9 cellular contexts compared by ENCODE assay signal in the genomic region with DNA sequence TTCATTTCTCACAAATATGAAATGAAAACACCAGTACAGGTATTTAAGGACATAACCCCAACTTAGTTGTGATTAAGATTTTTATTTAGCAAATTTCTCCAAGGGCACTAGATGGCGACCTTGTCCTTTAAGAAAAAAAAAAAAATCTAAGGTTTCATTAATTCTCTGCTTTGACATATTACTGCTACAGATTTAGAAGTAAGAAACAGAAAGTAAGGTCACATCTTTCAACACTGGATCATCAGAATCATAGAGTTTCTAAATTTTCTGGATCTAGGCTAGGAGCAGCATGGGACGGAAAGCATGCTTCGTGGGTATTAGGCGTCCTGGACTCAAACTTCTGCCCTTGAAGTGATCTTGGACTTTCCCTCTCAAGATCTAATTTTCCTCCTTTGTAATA.
A peak's percentile ranks its signal among the peaks of the same experiment; 100 is the strongest.
DNase-seq lines count a peak whose midpoint lies in the region; ATAC-seq and TF ChIP-seq lines count a peak whose summit lies in the region.
"Had no signal": no experiment of that assay in that cellular context is flagged by ENCODE, and none has a peak within 500 bp of the region (broad histone marks: within the 10 kb centered on the region; RNA-seq: fewer than 3 reads in every experiment).

No MANE protein-coding gene starts in this region.

- TF ChIP-seq POLR2A in ovary (IDR thresholded peaks at IDR 0.05): no peak

- H3K9me3 ChIP-seq in DND-41 (ENCODE audit: insufficient read depth, low read length, severe bottlenecking): no peaks in the 10 kb centered on the region
- no peaks in the 10 kb centered on the region for H3K9me3 ChIP-seq in ovary

- H3K27ac Mint-ChIP-seq in naive thymus-derived CD8-positive, alpha-beta T cell: no peak overlapping the region
- H3K27ac Mint-ChIP-seq: activated CD8-positive, alpha-beta memory T cell treated with anti-CD3 and anti-CD28 coated beads, Interleukin-2, amount 10 ng/mL, durations not matched to agents 7 days and 5 days had no signal

- WGBS in ovary, 3 donors: 41 to 45% (median 43%) methylated on average over 4 of the region's 4 CpGs

- H3K4me1 ChIP-seq in DND-41 (ENCODE audit: insufficient read depth, low read length) (no peaks in the 10 kb centered on the region), ovary (ENCODE audit: insufficient read depth) (peaks cover 2% of the 10 kb centered on the region)

- TF ChIP-seq EP300 in ovary (IDR thresholded peaks at IDR 0.05): no peak

- H3K4me3 ChIP-seq in DND-41 (ENCODE audit: low read depth in 1 of 2, low read length in 2 of 2): no peak overlapping the region
- H3K4me3 ChIP-seq in dorsolateral prefrontal cortex: no peak overlapping the region
- no peak overlapping the region for H3K4me3 ChIP-seq in ovary

- no peak for DNase-seq in DND-41
- peak; percentile 52 to 80 for DNase-seq in Kasumi-1 (lab: John Stamatoyannopoulos, UW)
- no peak for DNase-seq in dorsolateral prefrontal cortex
- no peak for DNase-seq in ovary
- no peak for DNase-seq in G401 (ENCODE audit: low spot score)
- no peak for DNase-seq in naive thymus-derived CD8-positive, alpha-beta T cell
- DNase-seq in NCI-H1694 treated with DMSO at 0.1 percent for 48 hours (lab: John Stamatoyannopoulos, UW): no peak
- DNase-seq in GDM1 (lab: John Stamatoyannopoulos, UW): no peak
- DNase-seq: activated CD8-positive, alpha-beta memory T cell treated with anti-CD3 and anti-CD28 coated beads, Interleukin-2, amount 10 ng/mL, durations not matched to agents 7 days and 5 days had no signal

- no peak overlapping the region for H2AFZ ChIP-seq in DND-41 (ENCODE audit: low read depth, low read length)

- H3K36me3 ChIP-seq in DND-41 (ENCODE audit: insufficient read depth, low read length) (no peaks in the 10 kb centered on the region), ovary (no peaks in the 10 kb centered on the region)

- H3K4me1 Mint-ChIP-seq in naive thymus-derived CD8-positive, alpha-beta T cell: peaks cover 6 to 19% (median 11%) of the 10 kb centered on the region in 4 donors

- in situ Hi-C loops in G401 (cut with HindIII; ENCODE audit: low sequenced_read_pairs): no loop called here

- POLR2A ChIA-PET in naive thymus-derived CD8-positive, alpha-beta T cell (lab: Charles Lee): no interaction called here

- H3K9ac ChIP-seq in DND-41 (ENCODE audit: low read depth, low read length): no peak overlapping the region

- peak; percentile 38 for TF ChIP-seq CTCF in DND-41 (IDR thresholded peaks at IDR 0.05; ENCODE audit: borderline replicate concordance, extremely low read depth, low read length, poor library complexity, severe bottlenecking)
- TF ChIP-seq CTCF in dorsolateral prefrontal cortex (IDR thresholded peaks at IDR 0.05 in 54 of 56, conservative IDR thresholded peaks at IDR 0.05 in 2 of 56; ENCODE audit: low read depth in 1 of 56, partially characterized antibody in 56 of 56): peak in 50 of 56 donors; percentile 15 to 60 (median 37)
- peak in 2 of 3 donors; percentile 16 to 24 for TF ChIP-seq CTCF in ovary (IDR thresholded peaks at IDR 0.05)

- no peak for ATAC-seq in DND-41 (ENCODE audit: insufficient read depth, low read depth)
- no peak for ATAC-seq in naive thymus-derived CD8-positive, alpha-beta T cell
- ATAC-seq: activated CD8-positive, alpha-beta memory T cell treated with anti-CD3 and anti-CD28 coated beads, Interleukin-2, amount 10 ng/mL, durations not matched to agents 7 days and 5 days had no signal

- no peaks in the 10 kb centered on the region for H3K79me2 ChIP-seq in DND-41 (ENCODE audit: insufficient read depth, low read length)

- no peak overlapping the region for H3K4me2 ChIP-seq in DND-41 (ENCODE audit: insufficient read depth, low read length)

- H3K27ac ChIP-seq in DND-41 (ENCODE audit: low read length) (no peak overlapping the region), dorsolateral prefrontal cortex (no peak overlapping the region), ovary (no peak overlapping the region)

- no peak overlapping the region for H3K4me3 Mint-ChIP-seq in naive thymus-derived CD8-positive, alpha-beta T cell
- H3K4me3 Mint-ChIP-seq: activated CD8-positive, alpha-beta memory T cell treated with anti-CD3 and anti-CD28 coated beads, Interleukin-2, amount 10 ng/mL, durations not matched to agents 7 days and 5 days had no signal

- H4K20me1 ChIP-seq in DND-41 (ENCODE audit: insufficient read depth, low read length): no peaks in the 10 kb centered on the region

- intact Hi-C loops in dorsolateral prefrontal cortex (cut with DNase I) (no loop called here), ovary (cut with DNase I) (no loop called here)

- H3K27me3 Mint-ChIP-seq in naive thymus-derived CD8-positive, alpha-beta T cell: peaks cover 16 to 51% (median 40%) of the 10 kb centered on the region in 5 donors

- H3K27me3 ChIP-seq in DND-41 (ENCODE audit: insufficient read depth, low read length, poor library complexity) (no peaks in the 10 kb centered on the region), dorsolateral prefrontal cortex (peaks cover 0 to 54% (median 30%) of the 10 kb centered on the region in 45 donors), ovary (no peaks in the 10 kb centered on the region)

- H3K36me3 Mint-ChIP-seq in naive thymus-derived CD8-positive, alpha-beta T cell: no peaks in the 10 kb centered on the region
- H3K36me3 Mint-ChIP-seq: activated CD8-positive, alpha-beta memory T cell treated with anti-CD3 and anti-CD28 coated beads, Interleukin-2, amount 10 ng/mL, durations not matched to agents 7 days and 5 days had no signal

- H3K9me3 Mint-ChIP-seq in naive thymus-derived CD8-positive, alpha-beta T cell: no peaks in the 10 kb centered on the region

Comparison
In these comparisons a context has a peak if more than half of its experiments do, and no peak if none do; other contexts are left out.
1. DNase-seq: peak in Kasumi-1 (2 of 2); none in DND-41 (single experiment), dorsolateral prefrontal cortex (0 of 10), ovary (0 of 5), G401 (single experiment), naive thymus-derived CD8-positive, alpha-beta T cell (0 of 10), NCI-H1694 treated with DMSO at 0.1 percent for 48 hours (single experiment) and GDM1 (single experiment).
2. Peak in every context shown above with its lines, with median percentiles within 50 percentile points of each other: CTCF ChIP-seq.